Comparison of ENCODE assay signal across 39 cellular contexts in genomic region chr2:222292738-222293134, GRCh38. TPM values are rescaled to one million over a fixed set of nuclear protein-coding genes. Genes with fewer than 3 reads are reported as not detected.
"Had no signal": no experiment of that assay in that cellular context is flagged by ENCODE, and none has a peak within 500 bp of the region (broad histone marks: within the 10 kb centered on the region; RNA-seq: fewer than 3 reads in every experiment).

No MANE protein-coding gene starts in this region.

- H3K27ac ChIP-seq: body of pancreas, cardiac muscle cell, coronary artery, dorsolateral prefrontal cortex, heart right ventricle, left ventricle myocardium inferior, right atrium auricular region, stomach, thyroid gland, upper lobe of right lung had no signal

- H3K4me3 ChIP-seq: body of pancreas, cardiac muscle cell, coronary artery, dorsolateral prefrontal cortex, heart right ventricle, left ventricle myocardium inferior, lung, right atrium auricular region, smooth muscle cell, stomach, thyroid gland, upper lobe of right lung had no signal

- H3K36me3 ChIP-seq: cardiac muscle cell, heart right ventricle, left ventricle myocardium inferior, right atrium auricular region, stomach, thyroid gland, upper lobe of right lung had no signal

- FAIRE-seq: endothelial cell of umbilical vein had no signal

- H3K9me3 Mint-ChIP-seq: activated CD4-positive, alpha-beta memory T cell treated with anti-CD3 and anti-CD28 coated beads, Interleukin-2, amount 10 ng/mL, durations not matched to agents 7 days and 5 days; activated naive CD4-positive, alpha-beta T cell treated with anti-CD3 and anti-CD28 coated beads, Interleukin-2, amount 50 U/mL, for 24 hours; activated naive CD8-positive, alpha-beta T cell treated with anti-CD3 and anti-CD28 coated beads, Interleukin-2, amount 50 U/mL, for 24 hours; activated T-cell treated with anti-CD3 and anti-CD28 coated beads, Interleukin-2, amount 50 U/mL, for 4 hours; activated T-helper 17 cell treated with anti-CD3 and anti-CD28 coated beads, Interleukin-2, amount 50 U/mL, for 72 hours; natural killer cell treated with Interleukin-12 subunit alpha and Interleukin-12 subunit beta and Interleukin-15 and Interleukin-18, amount 100 ng/mL, for 72 hours; stimulated activated memory B cell treated with anti-CD40 and anti-IgM and Interleukin-4, amounts not matched to agents 10 μg/mL and 1 μg/mL and 100 μg/mL, for 72 hours; T-helper 1 cell treated with Interleukin-12 subunit alpha and Interleukin-12 subunit beta and Interleukin-4 antibody, amounts not matched to agents 30 μg/mL and 1 μg/mL, for 36 hours; WTC11 had no signal

- H3K9me3 ChIP-seq: body of pancreas, left ventricle myocardium inferior, right atrium auricular region, thyroid gland, upper lobe of right lung had no signal

- ATAC-seq: activated naive CD8-positive, alpha-beta T cell treated with anti-CD3 and anti-CD28 coated beads, Interleukin-2, amount 50 U/mL, for 24 hours; activated T-cell treated with anti-CD3 and anti-CD28 coated beads, Interleukin-2, amount 50 U/mL, for 4 hours; activated T-helper 17 cell treated with anti-CD3 and anti-CD28 coated beads, Interleukin-2, amount 50 U/mL, for 72 hours; body of pancreas; effector memory CD8-positive, alpha-beta T cell; heart right ventricle; natural killer cell treated with Interleukin-12 subunit alpha and Interleukin-12 subunit beta and Interleukin-15 and Interleukin-18, amount 100 ng/mL, for 72 hours; stimulated activated memory B cell treated with anti-CD40 and anti-IgM and Interleukin-4, amounts not matched to agents 10 μg/mL and 1 μg/mL and 100 μg/mL, for 72 hours; upper lobe of right lung; WTC11 had no signal

- H3K36me3 Mint-ChIP-seq: activated naive CD4-positive, alpha-beta T cell treated with anti-CD3 and anti-CD28 coated beads, Interleukin-2, amount 50 U/mL, for 24 hours had no signal

- H3K27ac Mint-ChIP-seq: activated CD4-positive, alpha-beta memory T cell treated with anti-CD3 and anti-CD28 coated beads, Interleukin-2, amount 10 ng/mL, durations not matched to agents 7 days and 5 days; activated CD4-positive, alpha-beta T cell treated with anti-CD3 and anti-CD28 coated beads, Interleukin-2, amount 10 ng/mL, durations not matched to agents 7 days and 5 days; activated naive CD4-positive, alpha-beta T cell treated with anti-CD3 and anti-CD28 coated beads, Interleukin-2, amount 50 U/mL, for 24 hours; activated naive CD8-positive, alpha-beta T cell treated with anti-CD3 and anti-CD28 coated beads, Interleukin-2, amount 50 U/mL, for 24 hours; activated T-helper 17 cell treated with anti-CD3 and anti-CD28 coated beads, Interleukin-2, amount 50 U/mL, for 72 hours; effector memory CD8-positive, alpha-beta T cell; natural killer cell treated with Interleukin-12 subunit alpha and Interleukin-12 subunit beta and Interleukin-15 and Interleukin-18, amount 100 ng/mL, for 72 hours; stimulated activated memory B cell treated with anti-CD40 and anti-IgM and Interleukin-4, amounts not matched to agents 10 μg/mL and 1 μg/mL and 100 μg/mL, for 72 hours; T-helper 1 cell treated with Interleukin-12 subunit alpha and Interleukin-12 subunit beta and Interleukin-4 antibody, amounts not matched to agents 30 μg/mL and 1 μg/mL, for 36 hours; WTC11 had no signal

- H3K4me3 Mint-ChIP-seq: activated CD4-positive, alpha-beta memory T cell treated with anti-CD3 and anti-CD28 coated beads, Interleukin-2, amount 10 ng/mL, durations not matched to agents 7 days and 5 days; activated CD4-positive, alpha-beta T cell treated with anti-CD3 and anti-CD28 coated beads, Interleukin-2, amount 10 ng/mL, durations not matched to agents 7 days and 5 days; activated naive CD4-positive, alpha-beta T cell treated with anti-CD3 and anti-CD28 coated beads, Interleukin-2, amount 50 U/mL, for 24 hours; activated naive CD8-positive, alpha-beta T cell treated with anti-CD3 and anti-CD28 coated beads, Interleukin-2, amount 50 U/mL, for 24 hours; activated T-cell treated with anti-CD3 and anti-CD28 coated beads, Interleukin-2, amount 50 U/mL, for 4 hours; activated T-helper 17 cell treated with anti-CD3 and anti-CD28 coated beads, Interleukin-2, amount 50 U/mL, for 72 hours; effector memory CD8-positive, alpha-beta T cell; natural killer cell treated with Interleukin-12 subunit alpha and Interleukin-12 subunit beta and Interleukin-15 and Interleukin-18, amount 100 ng/mL, for 72 hours; stimulated activated memory B cell treated with anti-CD40 and anti-IgM and Interleukin-4, amounts not matched to agents 10 μg/mL and 1 μg/mL and 100 μg/mL, for 72 hours; T-helper 1 cell treated with Interleukin-12 subunit alpha and Interleukin-12 subunit beta and Interleukin-4 antibody, amounts not matched to agents 30 μg/mL and 1 μg/mL, for 36 hours; WTC11 had no signal

- DNase-seq: activated CD4-positive, alpha-beta memory T cell treated with anti-CD3 and anti-CD28 coated beads, Interleukin-2, amount 10 ng/mL, durations not matched to agents 7 days and 5 days; activated CD4-positive, alpha-beta T cell treated with anti-CD3 and anti-CD28 coated beads for 1 hour; activated CD4-positive, alpha-beta T cell treated with anti-CD3 and anti-CD28 coated beads, Interleukin-2, amount 10 ng/mL, durations not matched to agents 7 days and 5 days; activated CD8-positive, alpha-beta memory T cell treated with anti-CD3 and anti-CD28 coated beads, Interleukin-2, amount 50 U/mL, for 48 hours; activated gamma-delta T cell treated with Interleukin-2 at 50 U/mL for 16 hours; activated naive CD8-positive, alpha-beta T cell treated with anti-CD3 and anti-CD28 coated beads, Interleukin-2, amount 50 U/mL, for 24 hours; activated T-cell treated with anti-CD3 and anti-CD28 coated beads, Interleukin-2, amount 50 U/mL, for 4 hours; amygdala; body of pancreas; dorsolateral prefrontal cortex; effector memory CD8-positive, alpha-beta T cell; foreskin fibroblast; heart right ventricle; islet precursor cell; left ventricle myocardium inferior; mesendoderm; stimulated activated CD4-positive, alpha-beta T cell treated with anti-CD3 and anti-CD28 coated beads, Interleukin-1b, Interleukin-23, amount 100 ng/mL, for 48 hours; stimulated activated CD4-positive, alpha-beta T cell treated with anti-CD3 and anti-CD28 coated beads, Interleukin-4, amount 100 ng/mL, for 4 hours; stimulated activated CD8-positive, alpha-beta memory T cell treated with anti-CD3 and anti-CD28 coated beads, Interleukin-4, amount 100 ng/mL, for 48 hours; stomach; SW 1271; T-helper 9 cell; thyroid gland; upper lobe of right lung had no signal

- H3K4me2 ChIP-seq: smooth muscle cell had no signal

RNA-seq across cellular contexts. Expression of gene PAX3, which starts 6.1 kb away (rescaled TPM):
- total RNA-seq: activated CD4-positive, alpha-beta memory T cell treated with anti-CD3 and anti-CD28 coated beads, Interleukin-2, amount 10 ng/mL, durations not matched to agents 7 days and 5 days; activated CD4-positive, alpha-beta T cell treated with anti-CD3 and anti-CD28 coated beads, Interleukin-2, amount 10 ng/mL, durations not matched to agents 7 days and 5 days; activated T-cell treated with anti-CD3 and anti-CD28 coated beads, Interleukin-2, amount 50 U/mL, for 4 hours; activated T-helper 17 cell treated with anti-CD3 and anti-CD28 coated beads, Interleukin-2, amount 50 U/mL, for 72 hours; body of pancreas; endothelial cell of umbilical vein; heart right ventricle; lung; natural killer cell treated with Interleukin-12 subunit alpha and Interleukin-12 subunit beta and Interleukin-15 and Interleukin-18, amount 100 ng/mL, for 72 hours; omental fat pad; pulmonary artery endothelial cell; stomach; thyroid gland; upper lobe of right lung; WTC11 had no signal
- polyA plus RNA-seq: endothelial cell of umbilical vein, esophagus, lung, smooth muscle cell, stomach had no signal
